Comparison of ENCODE assay signal across 1 cellular context in genomic region chr19:11505032-11505503, GRCh38.
TF ChIP-seq lines count a peak whose summit lies in the region.

No MANE protein-coding gene starts in this region.

TF ChIP-seq in K562, 482 proteins besides CTCF, POLR2A, EP300 and RAD21 (continues in another document):
- no peak for TF ChIP-seq ZFP30 (CRISPR knock-in tag; IDR thresholded peaks at IDR 0.05; ENCODE audit: borderline replicate concordance)
- TF ChIP-seq GMEB1 (CRISPR knock-in tag; IDR thresholded peaks at IDR 0.05): 0 out of 2 replicates have a peak, but pooled peaks have one; percentile 14
- 0 out of 2 replicates have a peak, but pooled peaks have one; percentile 26 for TF ChIP-seq NR2C2 (CRISPR knock-in tag; IDR thresholded peaks at IDR 0.05)
- no peak for TF ChIP-seq NR2C2 (tag; IDR thresholded peaks at IDR 0.05)
- peak; percentile 87 for TF ChIP-seq EGR1 (conservative IDR thresholded peaks at IDR 0.05)
- peak; percentile 87; the same call in 1 of the 2 replicates for TF ChIP-seq ZBTB7A (IDR thresholded peaks at IDR 0.05; ENCODE audit: borderline replicate concordance, control insufficient read depth, low read depth, low read length)
- TF ChIP-seq ZNF12 (CRISPR knock-in tag; IDR thresholded peaks at IDR 0.05): 0 out of 2 replicates have a peak, but pooled peaks have one; percentile 1
- peak; percentile 14 for TF ChIP-seq TAF1 (IDR thresholded peaks at IDR 0.05; ENCODE audit: control insufficient read depth, extremely low read depth, insufficient read depth, low read length, severe bottlenecking)
- TF ChIP-seq ZNF830 (CRISPR knock-in tag; IDR thresholded peaks at IDR 0.05): no peak
- peak; percentile 93 for TF ChIP-seq ZNF740 (CRISPR knock-in tag; IDR thresholded peaks at IDR 0.05)
- TF ChIP-seq ZNF740 (tag; IDR thresholded peaks at IDR 0.05): no peak; a peak in 2 of 4 replicates
- peak; percentile 69; the same call in 1 of the 2 replicates for TF ChIP-seq KLF16 (IDR thresholded peaks at IDR 0.05)
- peak; percentile 23 to 93; a peak in 3 of 4 replicates for TF ChIP-seq MAZ (CRISPR knock-in tag; conservative IDR thresholded peaks at IDR 0.05 in 1 of 2, IDR thresholded peaks at IDR 0.05 in 1 of 2)
- TF ChIP-seq RFX7 (CRISPR knock-in tag; IDR thresholded peaks at IDR 0.05): no peak
- TF ChIP-seq ZEB2 (IDR thresholded peaks at IDR 0.05): peak; percentile 64; the same call in 1 of the 2 replicates
- 0 out of 2 replicates have a peak, but pooled peaks have one; percentile 25 for TF ChIP-seq JUND (IDR thresholded peaks at IDR 0.05; ENCODE audit: borderline replicate concordance, low read depth, low read length)
- TF ChIP-seq JUND (tag; IDR thresholded peaks at IDR 0.05; ENCODE audit: borderline replicate concordance, low read depth, low read length): no peak
- TF ChIP-seq POLR2B (IDR thresholded peaks at IDR 0.05; ENCODE audit: low read depth, partially characterized antibody): peak; percentile 7
- 0 out of 4 replicates have a peak, but pooled peaks of 1 of the 2 experiments have one; percentile 12 for TF ChIP-seq HDAC1 (IDR thresholded peaks at IDR 0.05)
- TF ChIP-seq ZNF583 (CRISPR knock-in tag; IDR thresholded peaks at IDR 0.05): no peak
- peak; percentile 9; the same call in 1 of the 2 replicates for TF ChIP-seq ESRRA (IDR thresholded peaks at IDR 0.05; ENCODE audit: borderline replicate concordance, low read depth)
- TF ChIP-seq NFE2L1 (tag; IDR thresholded peaks at IDR 0.05; ENCODE audit: borderline replicate concordance, low read depth): no peak
- no peak for TF ChIP-seq SIN3B (IDR thresholded peaks at IDR 0.05; ENCODE audit: low read depth)
- no peak for TF ChIP-seq THRAP3 (IDR thresholded peaks at IDR 0.05; ENCODE audit: borderline replicate concordance)
- TF ChIP-seq THAP12 (CRISPR knock-in tag; IDR thresholded peaks at IDR 0.05): no peak
- TF ChIP-seq HES1 (IDR thresholded peaks at IDR 0.05; ENCODE audit: low read depth): no peak
- no peak for TF ChIP-seq SMARCB1 (IDR thresholded peaks at IDR 0.05; ENCODE audit: insufficient read length, low read depth)
- no peak for TF ChIP-seq TCF3 (CRISPR knock-in tag; IDR thresholded peaks at IDR 0.05)
- TF ChIP-seq KLF6 (CRISPR knock-in tag; IDR thresholded peaks at IDR 0.05; ENCODE audit: borderline replicate concordance): no peak
- no peak for TF ChIP-seq NBN (IDR thresholded peaks at IDR 0.05; ENCODE audit: low read depth)
- TF ChIP-seq SP2 (IDR thresholded peaks at IDR 0.05; ENCODE audit: extremely low read depth, low read depth, low read length, poor library complexity, severe bottlenecking): peak; percentile 46
- TF ChIP-seq SP1 (CRISPR knock-in tag; IDR thresholded peaks at IDR 0.05): peak; percentile 93
- 0 out of 2 replicates have a peak, but pooled peaks have one; percentile 58 for TF ChIP-seq ELF4 (CRISPR knock-in tag; IDR thresholded peaks at IDR 0.05)
- TF ChIP-seq STAT5A (IDR thresholded peaks at IDR 0.05; ENCODE audit: borderline replicate concordance, low read length): no peak
- TF ChIP-seq ZBTB11 (CRISPR knock-in tag; IDR thresholded peaks at IDR 0.05): no peak
- TF ChIP-seq HMBOX1 (IDR thresholded peaks at IDR 0.05): peak; percentile 67; the same call in 1 of the 2 replicates
- peak; percentile 67 for TF ChIP-seq PRDM10 (IDR thresholded peaks at IDR 0.05; ENCODE audit: partially characterized antibody)
- TF ChIP-seq VEZF1 (CRISPR knock-in tag; IDR thresholded peaks at IDR 0.05): peak; percentile 89
- TF ChIP-seq ZNF277 (CRISPR knock-in tag; IDR thresholded peaks at IDR 0.05; ENCODE audit: borderline replicate concordance): no peak
- peak; percentile 69 for TF ChIP-seq KLF13 (tag; IDR thresholded peaks at IDR 0.05; ENCODE audit: borderline replicate concordance, low read depth)
- TF ChIP-seq ZNF140 (CRISPR knock-in tag; IDR thresholded peaks at IDR 0.05): no peak
- peak; percentile 66; the same call in 1 of the 2 replicates for TF ChIP-seq TFAP4 (CRISPR knock-in tag; IDR thresholded peaks at IDR 0.05; ENCODE audit: borderline replicate concordance)
- peak; percentile 24; the same call in 1 of the 2 replicates for TF ChIP-seq MBD2 (IDR thresholded peaks at IDR 0.05; ENCODE audit: borderline replicate concordance, low read depth)
- TF ChIP-seq ZNF445 (CRISPR knock-in tag; IDR thresholded peaks at IDR 0.05; ENCODE audit: low read depth): no peak
- TF ChIP-seq POLR2AphosphoS5 (IDR thresholded peaks at IDR 0.05; ENCODE audit: control insufficient read depth, insufficient read depth, low read depth, low read length): peak; percentile 14; the same call in 1 of the 2 replicates
- 0 out of 2 replicates have a peak, but pooled peaks have one; percentile 41 for TF ChIP-seq NR4A1 (CRISPR knock-in tag; IDR thresholded peaks at IDR 0.05)
- TF ChIP-seq NR4A1 (tag; IDR thresholded peaks at IDR 0.05): no peak
- peak; percentile 76 for TF ChIP-seq HMGN3 (IDR thresholded peaks at IDR 0.05; ENCODE audit: borderline replicate concordance, extremely low read depth, insufficient read length, low read depth, low read length)
